In the genomic region with DNA sequence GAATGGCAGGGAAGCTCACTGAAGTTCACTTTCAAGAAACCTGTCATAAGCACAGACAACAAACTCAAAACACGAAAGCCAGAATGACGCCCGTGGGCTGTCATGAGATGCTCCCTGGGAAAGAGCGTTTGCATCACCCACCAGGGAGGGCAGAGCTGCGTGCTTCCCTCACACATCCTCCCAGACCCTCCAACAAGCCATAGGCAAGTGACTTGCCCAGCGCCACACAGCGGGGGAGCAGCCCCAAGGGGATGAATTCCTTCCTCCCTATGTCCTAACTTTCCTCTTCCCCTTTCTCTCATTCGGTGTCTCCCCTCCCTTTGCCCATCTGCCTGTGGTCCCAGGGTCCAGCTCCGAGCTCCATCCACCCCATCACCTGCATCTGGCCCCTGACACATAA, we compare ENCODE assay signal across 1 cellular context.
TF ChIP-seq lines count a peak whose summit lies in the region.

No MANE protein-coding gene starts in this region.

TF ChIP-seq in GM23338, 12 proteins besides CTCF, POLR2A, EP300 and RAD21:
- TF ChIP-seq EZH2 (IDR thresholded peaks at IDR 0.05; ENCODE audit: low read depth, unreplicated experiment), result no peak
- TF ChIP-seq POLR2AphosphoS5 (IDR thresholded peaks at IDR 0.05; ENCODE audit: low read depth), result no peak
- TF ChIP-seq ZNF114 (CRISPR knock-in tag; IDR thresholded peaks at IDR 0.05), result no peak
- TF ChIP-seq ZNF462 (CRISPR knock-in tag; IDR thresholded peaks at IDR 0.05), result no peak
- TF ChIP-seq ZNF331 (CRISPR knock-in tag; IDR thresholded peaks at IDR 0.05; ENCODE audit: low read depth), result no peak
- TF ChIP-seq REST (IDR thresholded peaks at IDR 0.05; ENCODE audit: unreplicated experiment), result no peak
- no peak for TF ChIP-seq CREB1 (CRISPR knock-in tag; IDR thresholded peaks at IDR 0.05; ENCODE audit: low read depth)
- no peak for TF ChIP-seq NANOG (IDR thresholded peaks at IDR 0.05; ENCODE audit: borderline replicate concordance)
